ENCODE assay signal across 30 cellular contexts in the genomic region with DNA sequence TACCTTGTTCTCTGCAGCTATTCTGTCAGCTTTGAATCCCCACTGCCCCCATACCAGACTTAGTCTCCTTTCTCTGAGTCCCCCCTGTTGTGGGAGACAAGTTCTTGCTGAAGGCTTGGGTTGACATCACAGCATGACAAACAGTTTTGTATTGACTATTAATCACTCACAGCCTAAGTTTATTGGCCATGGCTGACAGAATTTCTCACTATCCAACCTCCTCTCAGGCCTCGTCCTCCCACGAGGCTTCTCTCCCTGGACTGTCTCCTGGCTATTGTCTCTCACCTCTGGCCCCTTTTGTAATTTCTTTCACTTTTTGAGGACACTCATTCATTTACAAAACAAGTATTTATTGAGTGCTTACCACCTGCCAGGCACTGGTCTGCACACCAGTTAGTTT. TPM values are rescaled to one million over a fixed set of nuclear protein-coding genes. Genes with fewer than 3 reads are reported as not detected.
DNase-seq lines count a peak whose midpoint lies in the region; TF ChIP-seq lines count a peak whose summit lies in the region.
"Had no signal": no experiment of that assay in that cellular context is flagged by ENCODE, and none has a peak within 500 bp of the region (broad histone marks: within the 10 kb centered on the region; RNA-seq: fewer than 3 reads in every experiment).

No MANE protein-coding gene starts in this region.

- no peaks in the 10 kb centered on the region for H3K36me3 ChIP-seq in A673 (ENCODE audit: insufficient read depth, low read length, poor library complexity, severe bottlenecking)
- no peaks in the 10 kb centered on the region for H3K36me3 ChIP-seq in HUES48 (ENCODE audit: control insufficient read depth, insufficient read depth, low read length)
- H3K36me3 ChIP-seq in iPS DF 6.9 (ENCODE audit: control insufficient read depth, insufficient read depth, low read length): no peaks in the 10 kb centered on the region
- H3K36me3 ChIP-seq: adrenal gland, BE2C, lower lobe of right lung, tibial nerve had no signal

- BruUV-seq in A673 (replicated peaks; lab: Mats Ljungman, UMichigan): no TSS peak

- intact Hi-C loops in A673 (cut with micrococcal nuclease; ENCODE audit: unreplicated experiment): no loop called here

- DNase-seq in A673 (ENCODE audit: low spot score): peak; percentile 34
- DNase-seq in NCI-H774 (lab: John Stamatoyannopoulos, UW): peak; percentile 64
- DNase-seq in iPS DF 6.9 (ENCODE audit: low read depth, low spot score): peak; percentile 64
- no peak for DNase-seq in kidney glomerular epithelial cell (lab: John Stamatoyannopoulos, UW)
- no peak for DNase-seq in SHP77 treated with DMSO at 0.1 percent for 48 hours (lab: John Stamatoyannopoulos, UW)
- no peak for DNase-seq in anterior cingulate cortex (lab: John Stamatoyannopoulos, UW)
- DNase-seq: ACHN; activated B cell treated with CpG ODN at 0.5 μM for 24 hours; activated CD4-positive, alpha-beta memory T cell treated with anti-CD3 and anti-CD28 coated beads for 36 hours; activated CD8-positive, alpha-beta memory T cell treated with anti-CD3 and anti-CD28 coated beads, Interleukin-2, amount 50 U/mL, for 4 hours; activated naive CD4-positive, alpha-beta T cell treated with anti-CD3 and anti-CD28 coated beads for 36 hours; adrenal gland; BE2C; DMS79 treated with DMSO at 0.1 percent for 48 hours; hippocampal formation; Karpas-422; kidney; lower lobe of right lung; NCI-H187; PC-3; right cardiac atrium; stimulated activated CD4-positive, alpha-beta T cell treated with anti-CD3 and anti-CD28 coated beads, Interleukin-2, amount 100 ng/mL, for 24 hours; T1000 had no signal

- H3K27me3 ChIP-seq in A673 (replicated peaks; ENCODE audit: insufficient read depth, low read depth, low read length, poor library complexity): no peaks in the 10 kb centered on the region
- H3K27me3 ChIP-seq in HUES48 (ENCODE audit: control insufficient read depth, insufficient read depth, low read length): peaks cover 4% of the 10 kb centered on the region; the same call in 1 of the 2 replicates
- peaks cover 2% of the 10 kb centered on the region for H3K27me3 ChIP-seq in iPS DF 6.9 (ENCODE audit: control insufficient read depth, insufficient read depth, low read length)

- POLR2A ChIA-PET in A673 (lab: Charles Lee; ENCODE audit: low non-redundant PET): no interaction called here

- H3K4me3 ChIP-seq in A673 (ENCODE audit: low read depth, low read length, poor library complexity, severe bottlenecking) (no peak overlapping the region), HUES48 (ENCODE audit: low read depth, low read length) (peak overlapping the region; percentile 28), iPS DF 6.9 (ENCODE audit: low read length) (no peak overlapping the region)
- H3K4me3 ChIP-seq: adrenal gland, lower lobe of right lung, tibial nerve had no signal

- CTCF ChIA-PET in A673 (lab: Charles Lee): no interaction called here

- H3K27ac ChIP-seq in A673 (ENCODE audit: low read depth, low read length, poor library complexity, severe bottlenecking) (no peak overlapping the region), HUES48 (ENCODE audit: low read depth, low read length) (peak overlapping the region; percentile 90), iPS DF 6.9 (ENCODE audit: low read length) (no peak overlapping the region)
- H3K27ac ChIP-seq: adrenal gland, lower lobe of right lung, parathyroid adenoma, tibial nerve had no signal

- H3K9me3 ChIP-seq in A673 (ENCODE audit: low read depth, low read length, poor library complexity, severe bottlenecking): no peaks in the 10 kb centered on the region
- peaks cover 4% of the 10 kb centered on the region; the same call in 1 of the 2 replicates for H3K9me3 ChIP-seq in HUES48 (ENCODE audit: control insufficient read depth, insufficient read depth, low read length)
- H3K9me3 ChIP-seq in iPS DF 6.9 (ENCODE audit: control insufficient read depth, insufficient read depth, low read length): no peaks in the 10 kb centered on the region
- H3K9me3 ChIP-seq: adrenal gland, BE2C, lower lobe of right lung, tibial nerve had no signal

- no CpG with 5 or more reads among the region's 2 CpGs for WGBS in iPS DF 6.9 (ENCODE audit: insufficient coverage, insufficient read length)

- TF ChIP-seq CTCF in A673 (conservative IDR thresholded peaks at IDR 0.05; ENCODE audit: low read depth, low read length): no peak

- H3K4me1 ChIP-seq in A673 (ENCODE audit: insufficient read depth, low read length, poor library complexity, severe bottlenecking) (peaks cover 8% of the 10 kb centered on the region), HUES48 (ENCODE audit: control insufficient read depth, insufficient read depth, low read length) (peaks cover 45% of the 10 kb centered on the region), iPS DF 6.9 (ENCODE audit: control insufficient read depth, insufficient read depth, low read length) (peaks cover 15% of the 10 kb centered on the region)
- H3K4me1 ChIP-seq: adrenal gland, BE2C, parathyroid adenoma, tibial nerve had no signal

- H3K9ac ChIP-seq in HUES48 (ENCODE audit: low read depth, low read length): no peak overlapping the region
- H3K9ac ChIP-seq: parathyroid adenoma had no signal

RNA-seq across cellular contexts. Expression of a gene that starts 35.2 kb away (rescaled TPM):
- not detected in 2 replicates for total RNA-seq in A673 (2021)
- total RNA-seq: activated B cell treated with CpG ODN at 0.5 μM for 24 hours; activated CD4-positive, alpha-beta memory T cell treated with anti-CD3 and anti-CD28 coated beads for 36 hours; activated naive CD4-positive, alpha-beta T cell treated with anti-CD3 and anti-CD28 coated beads for 36 hours; activated T-helper 1 cell treated with anti-CD3 and anti-CD28 coated beads, Interleukin-12 subunit alpha, Interleukin-12 subunit beta, Interleukin-2, Interleukin-4 antibody, amounts not matched to agents 30 ng/mL and 10 ng/mL and 1 ng/mL, durations not matched to agents 14 hours and 24 hours and 36 hours; adrenal gland; chondrocyte; kidney; lower lobe of right lung; mucosa of gallbladder; PC-3; right cardiac atrium; Right ventricle myocardium inferior; tibial nerve had no signal

RNA-seq across cellular contexts. Expression of a gene that starts 48.7 kb away (rescaled TPM):
- not detected in 2 replicates for total RNA-seq in A673 (2021)
- total RNA-seq: activated B cell treated with CpG ODN at 0.5 μM for 24 hours; activated CD4-positive, alpha-beta memory T cell treated with anti-CD3 and anti-CD28 coated beads for 36 hours; activated naive CD4-positive, alpha-beta T cell treated with anti-CD3 and anti-CD28 coated beads for 36 hours; activated T-helper 1 cell treated with anti-CD3 and anti-CD28 coated beads, Interleukin-12 subunit alpha, Interleukin-12 subunit beta, Interleukin-2, Interleukin-4 antibody, amounts not matched to agents 30 ng/mL and 10 ng/mL and 1 ng/mL, durations not matched to agents 14 hours and 24 hours and 36 hours; adrenal gland; chondrocyte; kidney; lower lobe of right lung; mucosa of gallbladder; PC-3; right cardiac atrium; Right ventricle myocardium inferior; tibial nerve had no signal

Comparison
In these comparisons a context has a peak if more than half of its experiments do, and no peak if none do; other contexts are left out.
1. DNase-seq: peak in A673 (single experiment), NCI-H774 (single experiment) and iPS DF 6.9 (single experiment); none in kidney glomerular epithelial cell (single experiment), SHP77 treated with DMSO at 0.1 percent for 48 hours (single experiment) and anterior cingulate cortex (0 of 58).